8 cellular contexts compared by ENCODE assay signal in the genomic region with DNA sequence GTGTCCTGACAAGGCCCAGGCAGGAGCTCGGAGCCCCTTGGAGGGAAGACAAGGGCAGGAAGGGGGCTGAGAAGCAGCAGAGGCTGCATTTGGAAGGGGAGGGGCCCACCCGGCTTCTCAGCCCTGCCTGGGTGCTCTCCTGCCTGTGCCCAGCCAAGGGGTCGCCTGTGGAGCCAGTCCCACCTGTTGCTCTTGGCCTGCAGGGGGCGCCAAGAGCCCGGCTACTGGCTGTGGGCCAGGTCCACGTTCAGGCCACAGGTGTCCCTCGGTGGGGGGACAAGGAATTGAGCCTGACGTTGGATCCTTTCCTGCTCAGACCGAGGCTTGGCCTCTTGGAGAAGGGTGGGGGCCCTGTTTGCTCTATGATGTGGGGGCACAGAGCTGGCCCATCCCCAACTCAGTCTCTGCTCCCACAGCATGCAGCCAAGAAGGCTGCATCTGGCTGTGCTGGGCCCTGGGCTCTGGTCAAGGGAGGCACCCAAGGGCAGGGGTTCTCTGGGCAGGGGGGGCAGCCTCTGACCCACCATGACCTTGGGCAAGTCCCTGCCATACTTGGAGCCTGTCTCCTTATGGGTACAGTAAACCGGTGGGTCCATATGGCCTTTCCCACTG. TPM values are rescaled to one million over a fixed set of nuclear protein-coding genes. Genes with fewer than 3 reads are reported as not detected.
A peak's percentile ranks its signal among the peaks of the same experiment; 100 is the strongest.
DNase-seq lines count a peak whose midpoint lies in the region; ATAC-seq, FAIRE-seq and TF ChIP-seq lines count a peak whose summit lies in the region.

No MANE protein-coding gene starts in this region.

- peak overlapping the region; percentile 48; the same call in 1 of the 2 replicates for H2BK20ac ChIP-seq in H1 (ENCODE audit: low read length)

- H3K27ac ChIP-seq in H1 (ENCODE audit: low read depth, low read length) (no peak overlapping the region), uterus (no peak overlapping the region)

- TF ChIP-seq POLR2A in H1 (IDR thresholded peaks at IDR 0.05; ENCODE audit: control extremely low read depth in 1 of 2, low read depth in 2 of 2, low read length in 2 of 2) = no peak
- no peak for TF ChIP-seq POLR2A in uterus (IDR thresholded peaks at IDR 0.05)

- H3K23ac ChIP-seq in H1 (ENCODE audit: insufficient read length) = no peak overlapping the region

- H3K4me2 ChIP-seq in H1 (ENCODE audit: insufficient read depth in 1 of 2, low read depth in 2 of 2, low read length in 2 of 2) = no peak overlapping the region

- H4K5ac ChIP-seq in H1 (ENCODE audit: insufficient read length, low read depth, low read length) = no peak overlapping the region

- TF ChIP-seq CTCF in GM12864 (IDR thresholded peaks at IDR 0.05; ENCODE audit: low read depth, low read length, missing control alignments) (peak; percentile 94), H1 (IDR thresholded peaks at IDR 0.05; ENCODE audit: control extremely low read depth in 1 of 3, insufficient read depth in 1 of 3, low read depth in 1 of 3, low read length in 3 of 3) (peak in 2 of 3 experiments; percentile 96 to 97; a peak in 3 of 4 replicates), osteocyte (IDR thresholded peaks at IDR 0.05) (peak; percentile 86), uterus (IDR thresholded peaks at IDR 0.05) (peak; percentile 40 to 65 (median 50))

- H2BK12ac ChIP-seq in H1 (ENCODE audit: low read depth, low read length) = no peak overlapping the region

- H3K4me3 ChIP-seq in GM12864 (ENCODE audit: low read depth, low read length) (no peak overlapping the region), H1 (ENCODE audit: extremely low read depth in 1 of 4, insufficient read depth in 2 of 4, low read depth in 3 of 4, low read length in 4 of 4) (no peak overlapping the region), uterus (no peak overlapping the region)

- H3K27me3 Mint-ChIP-seq in osteocyte (ENCODE audit: unreplicated experiment) = peaks cover 2% of the 10 kb centered on the region

- no peak for ATAC-seq in HG03378 (IDR thresholded peaks at IDR 0.05; ENCODE audit: unreplicated experiment)

- DNase-seq in GM12864 (ENCODE audit: low read depth) = no peak
- peak; percentile 52 for DNase-seq in NCI-H146 (lab: John Stamatoyannopoulos, UW)
- DNase-seq in activated CD4-positive, alpha-beta T cell treated with anti-CD3 and anti-CD28 coated beads, Interleukin-2, amount 50 U/mL, for 4 hours = peak; percentile 21 to 31
- DNase-seq in H1 (ENCODE audit: low read depth in 1 of 2, low spot score in 2 of 2) = peak; percentile 43 to 91
- DNase-seq in osteocyte (ENCODE audit: extremely low spot score, unreplicated experiment) = no peak
- DNase-seq in uterus = no peak
- DNase-seq in NCI-H2029 treated with DMSO at 0.1 percent for 48 hours (lab: John Stamatoyannopoulos, UW) = no peak

- H3K18ac ChIP-seq in H1 (ENCODE audit: extremely low read depth, low read length) = 0 out of 2 replicates have a peak overlapping the region, but pooled peaks have one; percentile 43

- H3K27me3 ChIP-seq in H1 (replicated peaks in 1 of 4; ENCODE audit: control insufficient read depth in 3 of 4, extremely low read depth in 1 of 4, insufficient read depth in 3 of 4, low read length in 3 of 4) = 0 out of 7 replicates have a peak, but pooled peaks cover 0 to 2% (median 0%) of the 10 kb centered on the region in 4 experiments
- no peaks in the 10 kb centered on the region for H3K27me3 ChIP-seq in uterus

- H3K23me2 ChIP-seq in H1 (ENCODE audit: low read depth, low read length) = no peaks in the 10 kb centered on the region

- H3K4me1 Mint-ChIP-seq in osteocyte (ENCODE audit: unreplicated experiment) = peaks cover 11% of the 10 kb centered on the region

- H4K8ac ChIP-seq in H1 (ENCODE audit: extremely low read depth, insufficient read depth, low read length) = no peak overlapping the region

- H3K14ac ChIP-seq in H1 (ENCODE audit: insufficient read length) = no peak overlapping the region

- H4K91ac ChIP-seq in H1 (replicated peaks; ENCODE audit: insufficient read length, low read length) = no peak overlapping the region

- H3K36me3 ChIP-seq in H1 (ENCODE audit: control insufficient read depth in 2 of 4, insufficient read depth in 4 of 4, low read length in 3 of 4) = no peaks in the 10 kb centered on the region; a peak in 1 of 8 replicates
- H3K36me3 ChIP-seq in uterus = no peaks in the 10 kb centered on the region

- no peaks in the 10 kb centered on the region for H3K36me3 Mint-ChIP-seq in osteocyte (ENCODE audit: unreplicated experiment)

- POLR2A ChIA-PET in H1 (lab: Charles Lee; ENCODE audit: partially characterized antibody) = no interaction called here

- FAIRE-seq in H1 (lab: Jason Lieb, UNC) = no peak

- no peak overlapping the region for H2AFZ ChIP-seq in H1 (ENCODE audit: low read length)

- TF ChIP-seq RAD21 in H1 (IDR thresholded peaks at IDR 0.05 in 1 of 2, conservative IDR thresholded peaks at IDR 0.05 in 1 of 2; ENCODE audit: low read depth in 2 of 2, low read length in 2 of 2) = peak; percentile 98 to 100

- no peak overlapping the region for H3K56ac ChIP-seq in H1 (replicated peaks; ENCODE audit: insufficient read length, low read depth, low read length)

- H3K9me3 Mint-ChIP-seq in osteocyte (ENCODE audit: unreplicated experiment) = no peaks in the 10 kb centered on the region

- no peak overlapping the region for H3K4ac ChIP-seq in H1 (replicated peaks; ENCODE audit: insufficient read length, low read depth, low read length)

- no peaks in the 10 kb centered on the region for H3K79me2 ChIP-seq in H1 (ENCODE audit: control insufficient read depth in 1 of 2, insufficient read depth in 2 of 2, low read length in 2 of 2)

- no peak overlapping the region for H3K4me3 Mint-ChIP-seq in osteocyte (ENCODE audit: unreplicated experiment)

- no peaks in the 10 kb centered on the region for H3K9me3 ChIP-seq in H1 (ENCODE audit: insufficient read depth in 2 of 2, low read depth in 1 of 2, low read length in 1 of 2)
- H3K9me3 ChIP-seq in uterus = no peaks in the 10 kb centered on the region

- intact Hi-C loops in uterus (cut with DNase I; ENCODE audit: low total_unique reads) = no loop called here

- H4K20me1 ChIP-seq in H1 (replicated peaks in 1 of 2; ENCODE audit: control insufficient read depth in 1 of 2, insufficient read depth in 2 of 2, low read length in 2 of 2) = peaks cover 2% of the 10 kb centered on the region in 2 experiments

- H2BK120ac ChIP-seq in H1 (replicated peaks; ENCODE audit: low read depth, low read length) = no peak overlapping the region

- H2BK5ac ChIP-seq in H1 (ENCODE audit: low read depth, low read length) = no peak overlapping the region

- H3K4me1 ChIP-seq in H1 (replicated peaks in 1 of 4; ENCODE audit: control insufficient read depth in 3 of 4, insufficient read depth in 4 of 4, low read length in 3 of 4) (peaks cover 4 to 25% (median 17%) of the 10 kb centered on the region in 4 experiments), uterus (peaks cover 7 to 19% of the 10 kb centered on the region in 2 donors)

- H2AK5ac ChIP-seq in H1 (ENCODE audit: low read depth, low read length) = no peak overlapping the region

- no peak overlapping the region for H3K9ac ChIP-seq in H1 (replicated peaks in 1 of 4; ENCODE audit: extremely low read depth in 1 of 4, low read depth in 3 of 4, low read length in 3 of 4)

- H3K79me1 ChIP-seq in H1 (ENCODE audit: low read depth, low read length) = no peaks in the 10 kb centered on the region

- 27% methylated on average over 9 of the region's 10 CpGs; no CpG with 5 or more reads in 1 of the 2 experiments for WGBS in H1 (ENCODE audit: extremely low coverage in 1 of 2, insufficient coverage in 1 of 2, insufficient read length in 1 of 2, insufficient replicate concordance in 2 of 2, low coverage in 1 of 2, low lambda C conversion rate in 2 of 2, missing lambda C conversion rate in 1 of 2), 2 experiments

- H2BK15ac ChIP-seq in H1 (ENCODE audit: low read length) = no peak overlapping the region

- TF ChIP-seq EP300 in H1 (IDR thresholded peaks at IDR 0.05; ENCODE audit: borderline replicate concordance in 1 of 2, low read depth in 2 of 2, low read length in 2 of 2) = 0 out of 3 replicates have a peak, but pooled peaks of 1 of the 2 experiments have one; percentile 14

- H3K27ac Mint-ChIP-seq in osteocyte (ENCODE audit: unreplicated experiment) = no peak overlapping the region

- CTCF ChIA-PET in H1 (lab: Charles Lee; ENCODE audit: partially characterized antibody) = interaction anchor here (0.6 to 13.1 kb wide), 37 partner anchors 9 to 479 kb away, joined by 3 to 149 read pairs (median 4); a partner anchor contains a TSS

TF ChIP-seq in H1, 55 proteins besides CTCF, POLR2A, EP300 and RAD21 (continues in another document):
- TF ChIP-seq GABPA (IDR thresholded peaks at IDR 0.05; ENCODE audit: borderline replicate concordance, insufficient read depth, low read length) = peak; percentile 54; the same call in 1 of the 2 replicates
- TF ChIP-seq HDAC2 (IDR thresholded peaks at IDR 0.05; ENCODE audit: borderline replicate concordance in 1 of 2, low read depth in 2 of 2, low read length in 2 of 2) = 0 out of 4 replicates have a peak, but pooled peaks of 1 of the 2 experiments have one; percentile 62
- TF ChIP-seq, protein P1, sequence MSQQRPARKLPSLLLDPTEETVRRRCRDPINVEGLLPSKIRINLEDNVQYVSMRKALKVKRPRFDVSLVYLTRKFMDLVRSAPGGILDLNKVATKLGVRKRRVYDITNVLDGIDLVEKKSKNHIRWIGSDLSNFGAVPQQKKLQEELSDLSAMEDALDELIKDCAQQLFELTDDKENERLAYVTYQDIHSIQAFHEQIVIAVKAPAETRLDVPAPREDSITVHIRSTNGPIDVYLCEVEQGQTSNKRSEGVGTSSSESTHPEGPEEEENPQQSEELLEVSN (IDR thresholded peaks at IDR 0.05) = no peak
- TF ChIP-seq YY1 (IDR thresholded peaks at IDR 0.05; ENCODE audit: low read depth, low read length) = 0 out of 2 replicates have a peak, but pooled peaks have one; percentile 54
- no peak for TF ChIP-seq JUN (IDR thresholded peaks at IDR 0.05; ENCODE audit: low read depth, low read length)
- TF ChIP-seq EGR1 (IDR thresholded peaks at IDR 0.05; ENCODE audit: borderline replicate concordance, low read depth, low read length) = 0 out of 2 replicates have a peak, but pooled peaks have one; percentile 23
- peak; percentile 74; the same call in 1 of the 2 replicates for TF ChIP-seq TCF12 (IDR thresholded peaks at IDR 0.05; ENCODE audit: low read depth, low read length)

RNA-seq across cellular contexts. Expression of a gene that starts 10.9 kb away (rescaled TPM):
- total RNA-seq in H1 (2021; fragmentation: NEBNext Ultra II Directional; extraction: Animal tissue kit (Norgen Biotek cat#: 25700)) = 1.3 and 1.4 TPM in 2 replicates
- polyA plus RNA-seq in H1 (2011; rRNA removed) = 4.0 and 6.6 TPM in 2 replicates
- 4.7 TPM for polyA plus RNA-seq in H1 (2011; cell fraction: cytosol; rRNA removed)
- 5.1 TPM for polyA plus RNA-seq in H1 (2011; cell fraction: nucleus; rRNA removed)
- 3.7 to 5.9 TPM (median 5.4 TPM) in 4 replicates for polyA plus RNA-seq in H1 (2012, experiment 1 of 2)
- polyA plus RNA-seq in H1 (2012, experiment 2 of 2) = 3.9 TPM
- 0.22 TPM for polyA plus RNA-seq in H1 (2013, experiment 1 of 2)
- polyA plus RNA-seq in H1 (2013, experiment 2 of 2) = 0.31 TPM
- 3.8 and 6.0 TPM in 2 replicates for polyA minus RNA-seq in H1 (2011; rRNA and poly(A)+ RNA removed)
- 4.3 TPM for polyA minus RNA-seq in H1 (2011; cell fraction: cytosol; rRNA and poly(A)+ RNA removed)
- polyA minus RNA-seq in H1 (2011; cell fraction: nucleus; rRNA and poly(A)+ RNA removed) = 5.4 TPM
- total RNA-seq in osteocyte = 0.13 and 0.19 TPM in 2 replicates
- 10 to 100 TPM in 2 of 4 donors, 1 to 10 TPM in 1, not detected in 1; 1.3 to 14.0 (median 11.5) TPM for total RNA-seq in uterus

Comparison
In these comparisons a context has a peak if more than half of its experiments do, and no peak if none do; other contexts are left out.
1. DNase-seq: peak in NCI-H146 (single experiment), activated CD4-positive, alpha-beta T cell treated with anti-CD3 and anti-CD28 coated beads, Interleukin-2, amount 50 U/mL, for 4 hours (2 of 2) and H1 (2 of 2); none in GM12864 (single experiment), osteocyte (single experiment), uterus (0 of 2) and NCI-H2029 treated with DMSO at 0.1 percent for 48 hours (single experiment).
2. Peak in every context shown above with its lines, with median percentiles within 50 percentile points of each other: CTCF ChIP-seq.